In genomic region chr7:128157906-128158305, GRCh38 we compare ENCODE assay signal across 21 cellular contexts.
"Had no signal": no experiment of that assay in that cellular context is flagged by ENCODE, and none has a peak within 500 bp of the region (broad histone marks: within the 10 kb centered on the region; RNA-seq: fewer than 3 reads in every experiment).

No MANE protein-coding gene starts in this region.

- H3K9me3 ChIP-seq: SK-N-SH had no signal

- H3K9ac ChIP-seq: KMS-11, SK-N-SH had no signal

- H3K27ac ChIP-seq: HL-60, KMS-11, RWPE1 had no signal

- FAIRE-seq: HTR-8/SVneo, K562 had no signal

- DNase-seq: Kasumi-1, MM.1S, NCI-H1092 treated with DMSO at 0.1 percent for 48 hours, NCI-H1436, NCI-H187, NCI-H2029, NCI-H2081 treated with DMSO at 0.1 percent for 48 hours, NCI-H2171, NCI-H226, NCI-H446, NCI-H510A, NCI-H524 treated with DMSO at 0.1 percent for 48 hours, NCI-H774, SHP77, SK-N-SH had no signal

- H3K27ac Mint-ChIP-seq: IgD-negative memory B cell had no signal

- H3K4me2 ChIP-seq: KMS-11, SK-N-SH had no signal

- H3K4me3 ChIP-seq: K562 had no signal
